Comparison of ENCODE assay signal across 1 cellular context in the genomic region with DNA sequence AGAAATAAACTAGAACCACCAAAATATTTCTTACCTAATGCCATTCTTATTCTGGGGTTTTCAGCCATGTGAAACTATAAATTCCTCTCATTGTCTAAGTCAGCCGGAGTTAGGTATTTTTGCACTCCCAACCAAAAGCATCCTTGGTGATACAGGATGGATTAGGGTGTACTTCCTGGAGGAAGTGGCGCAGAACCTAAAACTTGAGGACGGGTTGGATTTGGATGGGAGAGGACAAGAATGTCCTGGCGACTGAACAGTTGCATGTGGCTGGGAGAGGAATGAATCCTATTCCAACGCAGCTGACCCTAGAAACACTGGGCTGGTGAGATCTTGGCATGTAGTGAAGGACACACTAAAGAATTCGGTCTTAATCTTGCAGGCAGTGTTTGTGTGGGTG.
TF ChIP-seq lines count a peak whose summit lies in the region.

No MANE protein-coding gene starts in this region.

TF ChIP-seq in K562, 482 proteins besides CTCF, POLR2A, EP300 and RAD21 (continued from another document):
- TF ChIP-seq ZFP36 (IDR thresholded peaks at IDR 0.05; ENCODE audit: low read depth, low read length, partially characterized antibody), result peak; percentile 53
